ENCODE assay signal across 8 cellular contexts in genomic region chrX:13078739-13079444, GRCh38.
DNase-seq lines count a peak whose midpoint lies in the region; ATAC-seq and TF ChIP-seq lines count a peak whose summit lies in the region.

No MANE protein-coding gene starts in this region.

- H3K4me3 ChIP-seq in cardiac fibroblast (replicated peaks in 1 of 2; ENCODE audit: low read depth in 2 of 2, low read length in 2 of 2), result no peak overlapping the region
- H3K4me3 ChIP-seq in mucosa of stomach (ENCODE audit: low read length), result no peak overlapping the region

- DNase-seq in COLO668 (lab: John Stamatoyannopoulos, UW; ENCODE audit: unreplicated experiment) (peak; percentile 30), MV-4-11 (lab: John Stamatoyannopoulos, UW) (peak; percentile 49), cardiac fibroblast (ENCODE audit: low read depth in 2 of 2) (peak; percentile 82 to 83), HUDEP-2 (lab: John Stamatoyannopoulos, UW; ENCODE audit: unreplicated experiment in 76 of 76) (no peak)
- DNase-seq in central memory CD4-positive, alpha-beta T cell, result no peak
- DNase-seq in effector CD4-positive, alpha-beta T cell, result no peak

- H3K36me3 ChIP-seq in mucosa of stomach (ENCODE audit: control insufficient read depth, insufficient read depth, low read length), result no peaks in the 10 kb centered on the region

- H3K4me1 ChIP-seq in mucosa of stomach (ENCODE audit: control insufficient read depth, insufficient read depth, low read length), result peaks cover 28% of the 10 kb centered on the region

- H3K9ac ChIP-seq in mucosa of stomach (ENCODE audit: low read length), result peak overlapping the region; percentile 61

- ATAC-seq in HG03095 (IDR thresholded peaks at IDR 0.05; ENCODE audit: unreplicated experiment), result no peak

- no peak for TF ChIP-seq CTCF in cardiac fibroblast (IDR thresholded peaks at IDR 0.05; ENCODE audit: low read depth, low read length)

- H3K9me3 ChIP-seq in mucosa of stomach (ENCODE audit: control insufficient read depth, low read length), result no peaks in the 10 kb centered on the region

- no peaks in the 10 kb centered on the region for H3K27me3 ChIP-seq in mucosa of stomach (ENCODE audit: control insufficient read depth, insufficient read depth, low read length)

Comparison
In these comparisons a context has a peak if more than half of its experiments do, and no peak if none do; other contexts are left out.
1. DNase-seq: peak in COLO668 (single experiment), MV-4-11 (single experiment) and cardiac fibroblast (2 of 2); none in HUDEP-2 (0 of 76), central memory CD4-positive, alpha-beta T cell (single experiment) and effector CD4-positive, alpha-beta T cell (single experiment).